Comparison of ENCODE assay signal across 18 cellular contexts in the genomic region with DNA sequence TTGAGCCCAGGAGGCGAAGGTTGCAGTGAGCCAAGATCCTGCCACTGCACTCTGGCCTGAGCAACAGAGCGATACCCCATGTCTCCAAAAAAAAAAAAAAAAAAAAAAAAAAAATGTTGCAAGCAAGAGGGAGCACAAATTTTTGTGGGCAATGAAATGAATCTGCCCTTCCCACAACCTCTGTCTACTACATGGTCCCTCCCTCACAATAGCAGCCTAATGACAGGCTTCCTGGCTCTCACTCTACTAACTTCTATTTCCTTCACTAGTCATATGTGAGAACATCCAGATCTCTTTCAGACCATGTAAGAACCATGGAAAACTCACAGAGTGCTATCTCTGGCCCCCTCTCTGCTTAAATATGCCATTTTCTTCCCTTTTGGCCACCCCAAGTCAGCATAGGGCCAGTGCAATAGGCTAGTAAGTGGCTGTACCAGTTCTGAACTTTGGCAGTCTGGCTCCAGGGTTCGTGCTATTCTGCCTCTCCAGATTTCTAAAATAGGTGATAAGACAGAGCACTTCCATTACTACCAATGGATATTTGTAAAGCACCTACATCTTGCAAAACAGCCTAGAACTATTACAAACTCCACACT. TPM values are rescaled to one million over a fixed set of nuclear protein-coding genes. Genes with fewer than 3 reads are reported as not detected.
DNase-seq lines count a peak whose midpoint lies in the region; ATAC-seq and TF ChIP-seq lines count a peak whose summit lies in the region.
"Had no signal": no experiment of that assay in that cellular context is flagged by ENCODE, and none has a peak within 500 bp of the region (broad histone marks: within the 10 kb centered on the region; RNA-seq: fewer than 3 reads in every experiment).

No MANE protein-coding gene starts in this region.

- WGBS in right cardiac atrium, result 85% methylated on average over 3 of the region's 3 CpGs

- H3K4me1 ChIP-seq in right cardiac atrium (ENCODE audit: control insufficient read depth, insufficient read depth, low read length), result peaks cover 9% of the 10 kb centered on the region

- no peaks in the 10 kb centered on the region for H3K9me3 Mint-ChIP-seq in activated naive CD8-positive, alpha-beta T cell (ENCODE audit: low read depth)
- H3K9me3 Mint-ChIP-seq in activated naive CD8-positive, alpha-beta T cell treated with anti-CD3 and anti-CD28 coated beads for 36 hours, result no peaks in the 10 kb centered on the region
- H3K9me3 Mint-ChIP-seq in activated B cell treated with CpG ODN at 0.5 μM for 24 hours, result no peaks in the 10 kb centered on the region
- H3K9me3 Mint-ChIP-seq in stimulated activated naive B cell treated with anti-CD40 and anti-IgM and Interleukin-4, amounts not matched to agents 10 μg/mL and 1 μg/mL and 100 μg/mL, for 72 hours, result peaks cover 2 to 3% of the 10 kb centered on the region in 2 donors
- no peaks in the 10 kb centered on the region for H3K9me3 Mint-ChIP-seq in osteocyte (ENCODE audit: unreplicated experiment)

- CTCF ChIA-PET in activated B cell treated with CpG ODN at 0.5 μM for 24 hours (lab: Charles Lee), result no interaction called here

- H3K27me3 ChIP-seq in right cardiac atrium (ENCODE audit: control insufficient read depth, insufficient read depth), result no peaks in the 10 kb centered on the region
- H3K27me3 ChIP-seq: hepatocyte had no signal

- ATAC-seq in activated B cell treated with CpG ODN at 0.5 μM for 24 hours (ENCODE audit: low read depth) (peak; percentile 15), right cardiac atrium (peak; percentile 31 to 50)
- peak; percentile 16 to 19 for ATAC-seq in stimulated activated naive B cell treated with anti-CD40 and anti-IgM and Interleukin-4, amounts not matched to agents 10 μg/mL and 1 μg/mL and 100 μg/mL, for 72 hours (replicated peaks)

- no peaks in the 10 kb centered on the region for H3K9me3 ChIP-seq in right cardiac atrium (ENCODE audit: control insufficient read depth, low read length)
- H3K9me3 ChIP-seq: transverse colon had no signal

- POLR2A ChIA-PET in activated B cell treated with CpG ODN at 0.5 μM for 24 hours (lab: Charles Lee), result interaction anchor here (0.7 kb wide), 1 partner anchor 9 kb away, joined by 6 read pairs; no protein-coding TSS in a partner anchor

- H3K36me3 Mint-ChIP-seq in activated naive CD8-positive, alpha-beta T cell, result peaks cover 12% of the 10 kb centered on the region
- H3K36me3 Mint-ChIP-seq in activated naive CD8-positive, alpha-beta T cell treated with anti-CD3 and anti-CD28 coated beads for 36 hours, result peaks cover 21% of the 10 kb centered on the region
- H3K36me3 Mint-ChIP-seq in activated B cell treated with CpG ODN at 0.5 μM for 24 hours (ENCODE audit: low read depth) (peaks cover 7% of the 10 kb centered on the region), osteocyte (ENCODE audit: unreplicated experiment) (peaks cover 4% of the 10 kb centered on the region)
- H3K36me3 Mint-ChIP-seq in stimulated activated naive B cell treated with anti-CD40 and anti-IgM and Interleukin-4, amounts not matched to agents 10 μg/mL and 1 μg/mL and 100 μg/mL, for 72 hours, result peaks cover 21 to 33% of the 10 kb centered on the region in 2 donors

- no peak overlapping the region for H3K27ac ChIP-seq in right cardiac atrium (ENCODE audit: low read length)
- H3K27ac ChIP-seq: hepatocyte, transverse colon had no signal

- DNase-seq in activated naive CD8-positive, alpha-beta T cell treated with anti-CD3 and anti-CD28 coated beads for 36 hours, result no peak
- no peak for DNase-seq in activated B cell treated with CpG ODN at 0.5 μM for 24 hours
- DNase-seq in right cardiac atrium, result no peak
- no peak for DNase-seq in stimulated activated naive B cell treated with anti-CD40 and anti-IgM and Interleukin-4, amounts not matched to agents 10 μg/mL and 1 μg/mL and 100 μg/mL, for 72 hours
- no peak for DNase-seq in NCI-H526 treated with DMSO at 0.1 percent for 48 hours (lab: John Stamatoyannopoulos, UW)
- DNase-seq in NCI-H69 (lab: John Stamatoyannopoulos, UW), result no peak
- no peak for DNase-seq in osteocyte (ENCODE audit: extremely low spot score, unreplicated experiment)
- DNase-seq: activated CD4-positive, alpha-beta T cell treated with anti-CD3 and anti-CD28 coated beads, Interleukin-2, amount 50 U/mL, for 1 hour; activated effector memory CD4-positive, alpha-beta T cell treated with Interleukin-2 at 50 U/mL for 16 hours; IMR-90; NCI-H146; NCI-H524 treated with DMSO at 0.1 percent for 48 hours; occipital lobe; stimulated activated CD4-positive, alpha-beta T cell treated with anti-CD3 and anti-CD28 coated beads, Interleukin-12 subunit alpha, Interleukin-12 subunit beta, amount 100 ng/mL, for 4 hours; transverse colon had no signal

- peaks cover 87% of the 10 kb centered on the region for H3K4me1 Mint-ChIP-seq in activated naive CD8-positive, alpha-beta T cell (ENCODE audit: low read depth)
- H3K4me1 Mint-ChIP-seq in activated naive CD8-positive, alpha-beta T cell treated with anti-CD3 and anti-CD28 coated beads for 36 hours, result peaks cover 75% of the 10 kb centered on the region
- H3K4me1 Mint-ChIP-seq in activated B cell treated with CpG ODN at 0.5 μM for 24 hours, result peaks cover 95% of the 10 kb centered on the region
- H3K4me1 Mint-ChIP-seq in stimulated activated naive B cell treated with anti-CD40 and anti-IgM and Interleukin-4, amounts not matched to agents 10 μg/mL and 1 μg/mL and 100 μg/mL, for 72 hours, result peaks cover 50 to 88% of the 10 kb centered on the region in 2 donors
- peaks cover 68% of the 10 kb centered on the region for H3K4me1 Mint-ChIP-seq in osteocyte (ENCODE audit: unreplicated experiment)

- TF ChIP-seq CTCF in activated B cell treated with CpG ODN at 0.5 μM for 24 hours (IDR thresholded peaks at IDR 0.05) (no peak), osteocyte (IDR thresholded peaks at IDR 0.05) (no peak)

- no peak overlapping the region for H3K27ac Mint-ChIP-seq in activated naive CD8-positive, alpha-beta T cell
- H3K27ac Mint-ChIP-seq in activated naive CD8-positive, alpha-beta T cell treated with anti-CD3 and anti-CD28 coated beads for 36 hours, result no peak overlapping the region
- H3K27ac Mint-ChIP-seq in activated B cell treated with CpG ODN at 0.5 μM for 24 hours (peak overlapping the region; percentile 26), osteocyte (ENCODE audit: unreplicated experiment) (no peak overlapping the region)
- peak overlapping the region; percentile 72 for H3K27ac Mint-ChIP-seq in stimulated activated naive B cell treated with anti-CD40 and anti-IgM and Interleukin-4, amounts not matched to agents 10 μg/mL and 1 μg/mL and 100 μg/mL, for 72 hours

- H3K27me3 Mint-ChIP-seq in activated naive CD8-positive, alpha-beta T cell, result no peaks in the 10 kb centered on the region
- H3K27me3 Mint-ChIP-seq in activated naive CD8-positive, alpha-beta T cell treated with anti-CD3 and anti-CD28 coated beads for 36 hours, result no peaks in the 10 kb centered on the region
- H3K27me3 Mint-ChIP-seq in activated B cell treated with CpG ODN at 0.5 μM for 24 hours (no peaks in the 10 kb centered on the region), osteocyte (ENCODE audit: unreplicated experiment) (no peaks in the 10 kb centered on the region)
- no peaks in the 10 kb centered on the region for H3K27me3 Mint-ChIP-seq in stimulated activated naive B cell treated with anti-CD40 and anti-IgM and Interleukin-4, amounts not matched to agents 10 μg/mL and 1 μg/mL and 100 μg/mL, for 72 hours

- H3K4me3 Mint-ChIP-seq in activated naive CD8-positive, alpha-beta T cell, result peak overlapping the region; percentile 0
- H3K4me3 Mint-ChIP-seq in activated naive CD8-positive, alpha-beta T cell treated with anti-CD3 and anti-CD28 coated beads for 36 hours, result no peak overlapping the region
- H3K4me3 Mint-ChIP-seq in activated B cell treated with CpG ODN at 0.5 μM for 24 hours, result no peak overlapping the region
- H3K4me3 Mint-ChIP-seq in stimulated activated naive B cell treated with anti-CD40 and anti-IgM and Interleukin-4, amounts not matched to agents 10 μg/mL and 1 μg/mL and 100 μg/mL, for 72 hours, result peak overlapping the region in 1 of 2 donors; percentile 16
- no peak overlapping the region for H3K4me3 Mint-ChIP-seq in osteocyte (ENCODE audit: unreplicated experiment)

- intact Hi-C loops in activated B cell treated with CpG ODN at 0.5 μM for 24 hours (cut with micrococcal nuclease), result loop anchor here (10.0 kb wide), 3 partner anchors 398 to 908 kb away; a partner anchor contains a TSS
- intact Hi-C loops in right cardiac atrium (cut with DNase I), result no loop called here

- H3K4me3 ChIP-seq in right cardiac atrium (ENCODE audit: low read length), result no peak overlapping the region
- H3K4me3 ChIP-seq: hepatocyte, lung, transverse colon had no signal

RNA-seq across cellular contexts. Expression of a gene that starts 7.1 kb away (rescaled TPM):
- 10 to 100 TPM; 84.4 to 85.7 TPM for total RNA-seq in activated naive CD8-positive, alpha-beta T cell treated with anti-CD3 and anti-CD28 coated beads for 36 hours
- 73.8 and 79.6 TPM in 2 replicates for total RNA-seq in activated B cell treated with CpG ODN at 0.5 μM for 24 hours
- total RNA-seq in right cardiac atrium, result 10 to 100 TPM; 26.7 to 33.1 (median 31.7) TPM
- 5.5 TPM for polyA plus RNA-seq in right cardiac atrium
- total RNA-seq in osteocyte, result 86.7 and 87.8 TPM in 2 replicates

Comparison
In these comparisons a context has a peak if more than half of its experiments do, and no peak if none do; other contexts are left out.
1. H3K27ac Mint-ChIP-seq: peak in activated B cell treated with CpG ODN at 0.5 μM for 24 hours (single experiment) and stimulated activated naive B cell treated with anti-CD40 and anti-IgM and Interleukin-4, amounts not matched to agents 10 μg/mL and 1 μg/mL and 100 μg/mL, for 72 hours (single experiment); none in activated naive CD8-positive, alpha-beta T cell (single experiment), activated naive CD8-positive, alpha-beta T cell treated with anti-CD3 and anti-CD28 coated beads for 36 hours (single experiment) and osteocyte (single experiment).
2. Peak in every context shown above with its lines, with median percentiles within 50 percentile points of each other: ATAC-seq.